Comparison of ENCODE assay signal across 25 cellular contexts in genomic region chr2:83862636-83863035, GRCh38.
DNase-seq lines count a peak whose midpoint lies in the region; ATAC-seq, FAIRE-seq and TF ChIP-seq lines count a peak whose summit lies in the region.
"Had no signal": no experiment of that assay in that cellular context is flagged by ENCODE, and none has a peak within 500 bp of the region (broad histone marks: within the 10 kb centered on the region; RNA-seq: fewer than 3 reads in every experiment).

No MANE protein-coding gene starts in this region.

- no peak for TF ChIP-seq CTCF in GM12878 (IDR thresholded peaks at IDR 0.05 in 2 of 3, conservative IDR thresholded peaks at IDR 0.05 in 1 of 3; ENCODE audit: control insufficient read depth in 2 of 3, extremely low read depth in 1 of 3, insufficient read depth in 1 of 3, low read depth in 3 of 3, low read length in 3 of 3)

- RAD21 ChIA-PET in GM12878 (lab: Charles Lee; ENCODE audit: unreplicated experiment), result no interaction called here

- H3K27me3 ChIP-seq in GM12878 (replicated peaks in 1 of 2; ENCODE audit: control insufficient read depth in 2 of 2, insufficient read depth in 2 of 2, low read length in 1 of 2), result no peaks in the 10 kb centered on the region
- H3K27me3 ChIP-seq: BE2C, BLaER1 had no signal

- SMC1A ChIA-PET in GM12878 (lab: Charles Lee; ENCODE audit: uncharacterized antibody, unreplicated experiment), result interaction anchor here (1.6 kb wide), 1 partner anchor 11 kb away, joined by 6 read pairs; no protein-coding TSS in a partner anchor

- POLR2A ChIA-PET in GM12878 (lab: Charles Lee), result no interaction called here

- DNase-seq in GM12891 (ENCODE audit: insufficient read length, low spot score) (no peak), OCI-M1 (lab: John Stamatoyannopoulos, UW) (peak; percentile 3), GM12878 (ENCODE audit: low read depth, low spot score) (no peak), NCI-H1092 treated with DMSO at 0.1 percent for 48 hours (lab: John Stamatoyannopoulos, UW) (no peak), NOMO-1 treated with dmso at 0.1 percent for 144 hours (lab: John Stamatoyannopoulos, UW; ENCODE audit: unreplicated experiment) (no peak)
- DNase-seq: 8988T; ACHN; BE2C; C1 segment of cervical spinal cord; CD4-positive, alpha-beta memory T cell; CD4-positive, CD25-positive, alpha-beta regulatory T cell; CD8-positive, alpha-beta memory T cell; COR-L47; DMS 273 treated with DMSO at 0.1 percent for 48 hours; DMS153; DMS53; DMS79; DND-41; EL; GDM1 had no signal

- TF ChIP-seq POLR2A in GM12891 (IDR thresholded peaks at IDR 0.05; ENCODE audit: low read depth, low read length), result no peak
- TF ChIP-seq POLR2A in GM12878 (IDR thresholded peaks at IDR 0.05; ENCODE audit: low read depth, low read length), result no peak

- FAIRE-seq in GM12891 (lab: Jason Lieb, UNC) (no peak), GM12878 (lab: Jason Lieb, UNC) (no peak)
- FAIRE-seq: A204.1, GM12892, GM18507 had no signal

- in situ Hi-C loops in GM12878 (cut with MboI), result no loop called here

- no peaks in the 10 kb centered on the region for H3K79me2 ChIP-seq in GM12878 (ENCODE audit: control insufficient read depth, insufficient read depth, low read length)

- H3K4me1 ChIP-seq in GM12878 (ENCODE audit: control insufficient read depth, insufficient read depth, low read length), result no peaks in the 10 kb centered on the region
- H3K4me1 ChIP-seq: BE2C, BLaER1 had no signal

- H3K27ac ChIP-seq in GM12878 (ENCODE audit: control insufficient read depth, insufficient read depth), result no peak overlapping the region
- H3K27ac ChIP-seq: BLaER1 had no signal

- no peak for ATAC-seq in GM12878
- no peak for ATAC-seq in HG02588 (IDR thresholded peaks at IDR 0.05; ENCODE audit: unreplicated experiment)

- 10% methylated on average over 2 of the region's 2 CpGs for WGBS in GM12878 (ENCODE audit: insufficient coverage, insufficient replicate concordance, low lambda C conversion rate, missing lambda C conversion rate)

- no peak overlapping the region for H3K9ac ChIP-seq in GM12878 (ENCODE audit: control insufficient read depth, insufficient read depth, low read length)
- H3K9ac ChIP-seq: BLaER1 had no signal

- intact Hi-C loops in GM12878 (cut with micrococcal nuclease; ENCODE audit: unreplicated experiment), result no loop called here

- no peak for TF ChIP-seq EP300 in GM12878 (IDR thresholded peaks at IDR 0.05; ENCODE audit: borderline replicate concordance in 1 of 2, control insufficient read depth in 1 of 2, low read depth in 2 of 2, low read length in 2 of 2)

- BruUV-seq in GM12878 (replicated peaks; lab: Mats Ljungman, UMichigan), result no TSS peak

- no peaks in the 10 kb centered on the region for H3K36me3 ChIP-seq in GM12878 (ENCODE audit: control insufficient read depth in 2 of 2, insufficient read depth in 2 of 2, low read length in 1 of 2)
- H3K36me3 ChIP-seq: BE2C, BLaER1 had no signal

- no peaks in the 10 kb centered on the region for H4K20me1 ChIP-seq in GM12878 (ENCODE audit: control insufficient read depth, insufficient read depth)
- H4K20me1 ChIP-seq: BLaER1 had no signal

- H3K4me3 ChIP-seq in GM12878, result no peak overlapping the region
- H3K4me3 ChIP-seq: BLaER1 had no signal

- CTCF ChIA-PET in GM12878 (lab: Yijun Ruan, JAX), result interaction anchor here (2.0 kb wide), 1 partner anchor 21 kb away, joined by 4 read pairs; no protein-coding TSS in a partner anchor

- H3K4me2 ChIP-seq in GM12878 (ENCODE audit: control insufficient read depth, insufficient read depth), result no peak overlapping the region
- H3K4me2 ChIP-seq: BLaER1 had no signal

- no peak overlapping the region for H2AFZ ChIP-seq in GM12878 (ENCODE audit: control insufficient read depth, low read depth, low read length)

- no peak for TF ChIP-seq RAD21 in GM12878 (IDR thresholded peaks at IDR 0.05; ENCODE audit: insufficient read depth, low read depth, low read length)

- no peaks in the 10 kb centered on the region for H3K9me3 ChIP-seq in GM12878 (replicated peaks; ENCODE audit: control insufficient read depth, insufficient read depth, low read length)
- H3K9me3 ChIP-seq: BE2C, BLaER1 had no signal

TF ChIP-seq in GM12891, 5 proteins besides CTCF, POLR2A, EP300 and RAD21:
- TF ChIP-seq TAF1 (IDR thresholded peaks at IDR 0.05; ENCODE audit: low read depth, low read length), result no peak
- no peak for TF ChIP-seq POU2F2 (IDR thresholded peaks at IDR 0.05; ENCODE audit: low read depth, low read length)
- no peak for TF ChIP-seq PAX5 (IDR thresholded peaks at IDR 0.05; ENCODE audit: insufficient read depth, low read length, severe bottlenecking)
- peak; percentile 48 for TF ChIP-seq SPI1 (IDR thresholded peaks at IDR 0.05; ENCODE audit: low read depth, low read length)
- no peak for TF ChIP-seq POLR2AphosphoS5 (IDR thresholded peaks at IDR 0.05; ENCODE audit: low read depth, low read length)

TF ChIP-seq in GM12878, 131 proteins besides CTCF, POLR2A, EP300 and RAD21:
- TF ChIP-seq RFX5 (IDR thresholded peaks at IDR 0.05; ENCODE audit: low read depth, low read length), result no peak
- TF ChIP-seq EZH2 (IDR thresholded peaks at IDR 0.05; ENCODE audit: borderline replicate concordance, control insufficient read depth, low read depth, low read length), result no peak
- TF ChIP-seq SPI1 (IDR thresholded peaks at IDR 0.05; ENCODE audit: borderline replicate concordance, insufficient read depth, low read depth, low read length), result peak; percentile 69; the same call in 1 of the 2 replicates
- TF ChIP-seq ETV6 (conservative IDR thresholded peaks at IDR 0.05 in 1 of 2, IDR thresholded peaks at IDR 0.05 in 1 of 2; ENCODE audit: borderline replicate concordance in 1 of 2, low read depth in 1 of 2), result no peak
- TF ChIP-seq ZBTB40 (IDR thresholded peaks at IDR 0.05; ENCODE audit: borderline replicate concordance), result no peak
- no peak for TF ChIP-seq PAX5 (IDR thresholded peaks at IDR 0.05; ENCODE audit: borderline replicate concordance, low read depth, low read length)
- no peak for TF ChIP-seq E2F4 (IDR thresholded peaks at IDR 0.05; ENCODE audit: low read depth, low read length)
TF ChIP-seq in GM12878: peak in this region for 1.
